In the genomic region with DNA sequence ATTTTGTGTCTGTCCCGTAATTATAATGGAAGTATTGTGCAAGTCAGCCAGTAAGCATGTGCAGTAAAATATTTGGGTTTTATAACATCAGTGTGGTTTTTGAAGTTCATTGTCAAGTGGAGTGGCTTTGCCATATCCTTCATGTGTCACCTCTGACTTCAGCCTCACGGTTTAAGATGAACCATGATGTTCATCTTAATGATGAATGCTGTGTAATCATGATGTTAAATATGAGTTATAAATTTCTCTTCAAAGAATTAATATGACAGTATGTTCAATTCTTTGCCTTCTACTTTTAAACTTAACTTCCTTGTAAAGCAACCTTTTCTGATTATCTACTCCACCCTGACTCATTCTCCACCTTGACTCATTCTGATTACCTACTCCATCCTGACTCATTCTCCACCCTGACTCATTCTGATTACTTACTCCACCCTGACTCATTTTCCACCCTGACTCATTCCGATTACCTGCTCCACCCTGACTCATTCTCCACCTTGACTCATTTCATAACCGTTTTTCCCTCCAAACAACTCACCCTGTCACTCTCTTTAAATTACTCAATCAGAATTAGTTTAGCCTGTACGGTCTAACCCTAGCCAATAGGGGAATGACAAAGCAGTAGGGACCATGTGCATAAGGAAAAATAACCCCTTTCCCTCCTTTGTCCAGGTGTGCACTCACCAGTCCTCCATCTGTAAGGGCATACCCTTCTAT, we compare ENCODE assay signal across 9 cellular contexts. TPM values are rescaled to one million over a fixed set of nuclear protein-coding genes. Genes with fewer than 3 reads are reported as not detected.
DNase-seq lines count a peak whose midpoint lies in the region; ATAC-seq, FAIRE-seq and TF ChIP-seq lines count a peak whose summit lies in the region.
"Had no signal": no experiment of that assay in that cellular context is flagged by ENCODE, and none has a peak within 500 bp of the region (broad histone marks: within the 10 kb centered on the region; RNA-seq: fewer than 3 reads in every experiment).

No MANE protein-coding gene starts in this region.

- no peak overlapping the region for H3T11ph ChIP-seq in H9 (ENCODE audit: low read length)

- no peak overlapping the region for H3K14ac ChIP-seq in H9 (ENCODE audit: insufficient read depth, low read length)

- H4K91ac ChIP-seq in H9 (ENCODE audit: insufficient read length, low read depth, low read length) = no peak overlapping the region

- peak; percentile 37 for DNase-seq in AG09309 (ENCODE audit: low read depth)
- peak; percentile 62 to 68 for DNase-seq in activated T-cell treated with anti-CD3 and anti-CD28 coated beads, Interleukin-2, amount 50 U/mL, for 72 hours
- DNase-seq in pancreas = peak in 1 of 6 donors; percentile 22
- DNase-seq in H9 = no peak
- no peak for DNase-seq in mesendoderm
- DNase-seq in inferior parietal cortex (ENCODE audit: extremely low spot score) = no peak

- no peak overlapping the region for H3K4me3 ChIP-seq in AG09309 (ENCODE audit: control insufficient read depth, low read depth, low read length)
- H3K4me3 ChIP-seq in pancreas = no peak overlapping the region
- H3K4me3 ChIP-seq in mesendoderm (ENCODE audit: low read length) = no peak overlapping the region

- H3K9me3 Mint-ChIP-seq in activated T-cell treated with anti-CD3 and anti-CD28 coated beads, Interleukin-2, amount 50 U/mL, for 72 hours = peaks cover 15 to 23% of the 10 kb centered on the region in 2 donors
- H3K9me3 Mint-ChIP-seq in H9 = peaks cover 43 to 50% of the 10 kb centered on the region in 2 experiments

- H3K36me3 ChIP-seq in pancreas (no peaks in the 10 kb centered on the region), mesendoderm (ENCODE audit: control insufficient read depth, insufficient read depth, low read length) (no peaks in the 10 kb centered on the region)

- peaks cover 23% of the 10 kb centered on the region for H3K4me1 Mint-ChIP-seq in activated T-cell treated with anti-CD3 and anti-CD28 coated beads, Interleukin-2, amount 50 U/mL, for 72 hours (ENCODE audit: low read depth)
- peaks cover 0 to 4% of the 10 kb centered on the region in 2 experiments; a peak in 2 of 4 replicates for H3K4me1 Mint-ChIP-seq in H9
- H3K4me1 Mint-ChIP-seq: brain had no signal

- peak overlapping the region; percentile 78 for H3K27ac Mint-ChIP-seq in activated T-cell treated with anti-CD3 and anti-CD28 coated beads, Interleukin-2, amount 50 U/mL, for 72 hours
- no peak overlapping the region for H3K27ac Mint-ChIP-seq in H9

- H3K23ac ChIP-seq in H9 (ENCODE audit: insufficient read length, low read depth, low read length) = no peak overlapping the region
- H3K23ac ChIP-seq in mesendoderm (ENCODE audit: low read length) = no peak overlapping the region

- intact Hi-C loops in pancreas (cut with DNase I) = no loop called here

- H3K56ac ChIP-seq in H9 (ENCODE audit: insufficient read length, low read depth, low read length) (no peak overlapping the region), mesendoderm (ENCODE audit: low read length) (no peak overlapping the region)

- H3K27ac ChIP-seq in pancreas = peak overlapping the region in 2 of 4 donors; percentile 15 to 42
- no peak overlapping the region for H3K27ac ChIP-seq in H9 (ENCODE audit: insufficient read length, low read depth, low read length)
- H3K27ac ChIP-seq in mesendoderm (ENCODE audit: low read depth, low read length) = no peak overlapping the region

- H3K9ac ChIP-seq in H9 (ENCODE audit: extremely low read depth, insufficient read length, low read length) (no peak overlapping the region), mesendoderm (ENCODE audit: low read length) (no peak overlapping the region)

- no peak for FAIRE-seq in pancreas (lab: Jason Lieb, UNC)

- H3K4ac ChIP-seq in H9 (ENCODE audit: low read depth, low read length) (no peak overlapping the region), mesendoderm (ENCODE audit: low read depth, low read length) (no peak overlapping the region)

- no peak overlapping the region for H2AFZ ChIP-seq in H9 (ENCODE audit: low read length)

- H3K4me1 ChIP-seq in pancreas (no peaks in the 10 kb centered on the region), H9 (ENCODE audit: insufficient read depth, low read length) (no peaks in the 10 kb centered on the region), mesendoderm (ENCODE audit: control insufficient read depth, low read depth, low read length) (no peaks in the 10 kb centered on the region)

- no peaks in the 10 kb centered on the region for H3K79me2 ChIP-seq in H9 (ENCODE audit: insufficient read depth, low read length)
- no peaks in the 10 kb centered on the region for H3K79me2 ChIP-seq in mesendoderm (ENCODE audit: control insufficient read depth, insufficient read depth, low read length)

- H3K23me2 ChIP-seq in H9 (ENCODE audit: insufficient read length, low read depth, low read length, poor library complexity, severe bottlenecking) = no peaks in the 10 kb centered on the region

- H2BK5ac ChIP-seq in H9 (ENCODE audit: insufficient read length, low read length) = no peak overlapping the region
- H2BK5ac ChIP-seq in mesendoderm (ENCODE audit: low read length) = no peak overlapping the region

- H2BK20ac ChIP-seq in H9 (ENCODE audit: low read depth, low read length, poor library complexity, severe bottlenecking) = no peak overlapping the region

- H3K27me3 ChIP-seq in pancreas = no peaks in the 10 kb centered on the region
- H3K27me3 ChIP-seq in H9 (ENCODE audit: insufficient read depth, low read length) = no peaks in the 10 kb centered on the region
- H3K27me3 ChIP-seq in mesendoderm (ENCODE audit: insufficient read depth, low read length, poor library complexity) = no peaks in the 10 kb centered on the region

- WGBS in pancreas, 2 donors = 56 to 62% methylated on average over 5 of the region's 5 CpGs
- WGBS in H9 (ENCODE audit: extremely low coverage, insufficient read length, low lambda C conversion rate) = 100% methylated on average over 1 of the region's 5 CpGs
- no CpG with 5 or more reads among the region's 5 CpGs for WGBS in mesendoderm (ENCODE audit: extremely low coverage, insufficient coverage, low lambda C conversion rate)

- H2BK15ac ChIP-seq in H9 (ENCODE audit: low read depth, low read length) (no peak overlapping the region), mesendoderm (replicated peaks; ENCODE audit: low read depth) (no peak overlapping the region)

- H2AK5ac ChIP-seq in H9 (ENCODE audit: insufficient read length, low read length) (no peak overlapping the region), mesendoderm (ENCODE audit: low read length) (no peak overlapping the region)

- H3K36me3 Mint-ChIP-seq in activated T-cell treated with anti-CD3 and anti-CD28 coated beads, Interleukin-2, amount 50 U/mL, for 72 hours (ENCODE audit: insufficient read depth in 2 of 2) = peaks cover 28 to 51% of the 10 kb centered on the region in 2 donors
- peaks cover 5 to 28% (median 15%) of the 10 kb centered on the region in 3 experiments for H3K36me3 Mint-ChIP-seq in H9 (ENCODE audit: insufficient read depth in 1 of 3, low read depth in 3 of 3)
- H3K36me3 Mint-ChIP-seq: brain had no signal

- no peak overlapping the region for H2BK12ac ChIP-seq in H9 (ENCODE audit: insufficient read length, low read depth, low read length)

- H3K9me3 ChIP-seq in pancreas (no peaks in the 10 kb centered on the region), H9 (ENCODE audit: control insufficient read depth, low read depth, low read length) (peaks cover 23% of the 10 kb centered on the region)

- TF ChIP-seq CTCF in AG09309 (IDR thresholded peaks at IDR 0.05; ENCODE audit: control insufficient read depth, insufficient read depth, low read depth, low read length, missing control alignments) = no peak
- TF ChIP-seq CTCF in pancreas (IDR thresholded peaks at IDR 0.05) = no peak
- no peak for TF ChIP-seq CTCF in H9 (conservative IDR thresholded peaks at IDR 0.05)

- no peak overlapping the region for H3K4me2 ChIP-seq in H9 (ENCODE audit: insufficient read depth, insufficient read length, low read length)
- H3K4me2 ChIP-seq in mesendoderm (ENCODE audit: low read length) = no peak overlapping the region

- H3K18ac ChIP-seq in H9 (ENCODE audit: insufficient read length, low read depth, low read length) (no peak overlapping the region), mesendoderm (ENCODE audit: low read length) (no peak overlapping the region)

- ATAC-seq in GM19351 (IDR thresholded peaks at IDR 0.05; ENCODE audit: unreplicated experiment) = peak; percentile 97
- ATAC-seq in HG03354 (IDR thresholded peaks at IDR 0.05; ENCODE audit: poor library complexity, severe bottlenecking, unreplicated experiment) = peak; percentile 94
- peak; percentile 95 to 98 for ATAC-seq in activated T-cell treated with anti-CD3 and anti-CD28 coated beads, Interleukin-2, amount 50 U/mL, for 72 hours (replicated peaks in 1 of 2)
- ATAC-seq in pancreas = peak; percentile 63 to 91 (median 76)

- H2BK120ac ChIP-seq in H9 (ENCODE audit: low read depth, low read length, poor library complexity, severe bottlenecking) (no peak overlapping the region), mesendoderm (ENCODE audit: low read depth, low read length) (no peak overlapping the region)

- H4K5ac ChIP-seq in H9 (ENCODE audit: insufficient read length, low read depth, low read length) (no peak overlapping the region), mesendoderm (ENCODE audit: low read length) (no peak overlapping the region)

- H3K4me3 Mint-ChIP-seq in activated T-cell treated with anti-CD3 and anti-CD28 coated beads, Interleukin-2, amount 50 U/mL, for 72 hours = peak overlapping the region; percentile 3
- peak overlapping the region in 1 of 2 experiments; percentile 38; a peak in 1 of 5 replicates for H3K4me3 Mint-ChIP-seq in H9
- H3K4me3 Mint-ChIP-seq: brain had no signal

- no peaks in the 10 kb centered on the region for H4K20me1 ChIP-seq in H9 (ENCODE audit: control insufficient read depth, insufficient read depth, insufficient read length)

- H3K79me1 ChIP-seq in H9 (ENCODE audit: insufficient read depth, low read depth, low read length, poor library complexity, severe bottlenecking) (no peaks in the 10 kb centered on the region), mesendoderm (ENCODE audit: low read length) (no peaks in the 10 kb centered on the region)

- H3K27me3 Mint-ChIP-seq in activated T-cell treated with anti-CD3 and anti-CD28 coated beads, Interleukin-2, amount 50 U/mL, for 72 hours (ENCODE audit: low read depth) = peaks cover 44% of the 10 kb centered on the region
- peaks cover 2% of the 10 kb centered on the region; the same call in 1 of the 2 replicates for H3K27me3 Mint-ChIP-seq in H9 (ENCODE audit: low read depth)

- H4K8ac ChIP-seq in H9 (replicated peaks; ENCODE audit: insufficient read length, low read depth, low read length) (no peak overlapping the region), mesendoderm (ENCODE audit: low read depth, low read length) (no peak overlapping the region)

RNA-seq across cellular contexts. Expression of a gene that starts 50.3 kb away (rescaled TPM):
- 100 to 1,000 TPM; 139 to 142 TPM for total RNA-seq in activated T-cell treated with anti-CD3 and anti-CD28 coated beads, Interleukin-2, amount 50 U/mL, for 72 hours
- total RNA-seq in pancreas = 100 to 1,000 TPM in 1 of 6 donors, 10 to 100 TPM in 5; 37.6 to 122 (median 59.3) TPM
- 100 to 1,000 TPM in 1 of 2 donors, 10 to 100 TPM in 1; 95.3 to 138 TPM for polyA plus RNA-seq in pancreas
- 159 and 160 TPM in 2 replicates for total RNA-seq in H9 (2021)
- polyA plus RNA-seq in mesendoderm (2013, experiment 1 of 2) = 49.3 TPM
- 49.3 TPM for polyA plus RNA-seq in mesendoderm (2013, experiment 2 of 2)

Comparison
In these comparisons a context has a peak if more than half of its experiments do, and no peak if none do; other contexts are left out.
1. DNase-seq: peak in AG09309 (single experiment) and activated T-cell treated with anti-CD3 and anti-CD28 coated beads, Interleukin-2, amount 50 U/mL, for 72 hours (2 of 2); none in H9 (single experiment), mesendoderm (single experiment) and inferior parietal cortex (single experiment).
2. Peak in every context shown above with its lines, with median percentiles within 50 percentile points of each other: ATAC-seq.